ENCODE assay signal across 12 cellular contexts in genomic region chr1:43569175-43569574, GRCh38.
"Had no signal": no experiment of that assay in that cellular context is flagged by ENCODE, and none has a peak within 500 bp of the region (broad histone marks: within the 10 kb centered on the region; RNA-seq: fewer than 3 reads in every experiment).

No MANE protein-coding gene starts in this region.

- H3K36me3 Mint-ChIP-seq: activated CD4-positive, alpha-beta memory T cell treated with anti-CD3 and anti-CD28 coated beads for 36 hours; activated naive CD8-positive, alpha-beta T cell treated with anti-CD3 and anti-CD28 coated beads, Interleukin-2, amount 10 ng/mL, durations not matched to agents 7 days and 5 days had no signal

- H3K4me3 Mint-ChIP-seq: activated CD4-positive, alpha-beta memory T cell treated with anti-CD3 and anti-CD28 coated beads for 36 hours; activated naive CD8-positive, alpha-beta T cell treated with anti-CD3 and anti-CD28 coated beads, Interleukin-2, amount 10 ng/mL, durations not matched to agents 7 days and 5 days; activated T-cell treated with anti-CD3 and anti-CD28 coated beads, Interleukin-2, amount 50 U/mL, for 4 hours had no signal

- H3K27ac ChIP-seq: breast epithelium, foreskin keratinocyte, left lung, sigmoid colon, tibial artery had no signal

- H3K9me3 Mint-ChIP-seq: activated CD4-positive, alpha-beta memory T cell treated with anti-CD3 and anti-CD28 coated beads for 36 hours; activated naive CD8-positive, alpha-beta T cell treated with anti-CD3 and anti-CD28 coated beads, Interleukin-2, amount 10 ng/mL, durations not matched to agents 7 days and 5 days; activated T-cell treated with anti-CD3 and anti-CD28 coated beads, Interleukin-2, amount 50 U/mL, for 4 hours; nephron had no signal

- H3K4me3 ChIP-seq: breast epithelium, left lung, sigmoid colon, tibial artery had no signal

- ATAC-seq: activated T-cell treated with anti-CD3 and anti-CD28 coated beads, Interleukin-2, amount 50 U/mL, for 4 hours; foreskin keratinocyte; left lung had no signal

- H3K27me3 ChIP-seq: breast epithelium, foreskin keratinocyte, sigmoid colon, tibial artery had no signal

- H3K27ac Mint-ChIP-seq: activated CD4-positive, alpha-beta memory T cell treated with anti-CD3 and anti-CD28 coated beads for 36 hours; activated naive CD8-positive, alpha-beta T cell treated with anti-CD3 and anti-CD28 coated beads, Interleukin-2, amount 10 ng/mL, durations not matched to agents 7 days and 5 days had no signal

- DNase-seq: activated CD4-positive, alpha-beta memory T cell treated with anti-CD3 and anti-CD28 coated beads for 36 hours; activated gamma-delta T cell treated with Interleukin-2 at 50 U/mL for 16 hours; activated naive CD8-positive, alpha-beta T cell treated with anti-CD3 and anti-CD28 coated beads, Interleukin-2, amount 10 ng/mL, durations not matched to agents 7 days and 5 days; activated T-cell treated with anti-CD3 and anti-CD28 coated beads, Interleukin-2, amount 50 U/mL, for 4 hours; foreskin keratinocyte; head of caudate nucleus; left lung; sigmoid colon; stimulated activated CD4-positive, alpha-beta T cell treated with anti-CD3 and anti-CD28 coated beads, Interleukin-4, amount 100 ng/mL, for 4 hours; tibial artery had no signal
